In the genomic region with DNA sequence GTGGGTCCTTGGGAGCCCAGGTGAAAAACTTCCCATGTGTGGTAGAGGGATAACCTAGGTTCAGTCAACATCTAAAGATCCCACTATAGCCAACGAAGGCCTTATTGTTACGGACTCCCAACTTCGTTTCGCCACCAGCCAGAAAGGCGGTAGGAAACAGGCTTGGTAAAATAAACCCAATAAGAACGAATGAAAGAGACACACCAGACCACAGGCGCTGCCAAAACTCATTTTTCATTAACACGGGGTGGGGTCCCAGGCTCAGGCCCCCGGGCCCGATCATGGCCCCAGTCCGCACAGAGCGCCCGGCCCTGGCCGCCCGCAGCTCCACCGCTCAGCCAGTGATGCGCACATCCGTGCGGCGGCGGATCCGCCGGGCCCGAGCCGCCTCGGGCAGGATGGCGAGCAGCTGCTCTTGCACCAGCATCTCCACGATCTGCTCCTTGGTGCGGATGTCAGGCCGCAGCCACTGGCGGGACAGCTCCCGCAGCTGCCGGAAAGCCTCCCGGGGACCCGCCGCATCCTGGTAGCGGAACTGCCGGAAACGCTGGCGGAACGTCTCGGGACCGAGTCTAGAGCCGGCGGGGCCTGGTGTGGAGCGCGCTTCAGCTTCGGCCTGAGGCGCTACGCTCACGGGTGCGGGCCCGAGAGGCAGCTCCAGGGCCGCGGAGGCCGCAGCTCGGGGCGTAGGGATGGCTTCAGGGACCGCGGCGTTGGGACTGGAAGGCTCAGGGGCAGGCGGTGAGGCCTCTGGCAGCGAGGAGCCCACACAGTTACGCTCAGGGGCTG, we compare ENCODE assay signal across 8 cellular contexts. TPM values are rescaled to one million over a fixed set of nuclear protein-coding genes. Genes with fewer than 3 reads are reported as not detected.
DNase-seq lines count a peak whose midpoint lies in the region; TF ChIP-seq lines count a peak whose summit lies in the region.

No MANE protein-coding gene starts in this region.

- DNase-seq in GM10266 (ENCODE audit: extremely low spot score) (peak; percentile 43), HFF-Myc (ENCODE audit: extremely low read depth, low read depth) (no peak), NCI-H146 (lab: John Stamatoyannopoulos, UW) (peak; percentile 76), mesendoderm (peak; percentile 61), cerebellar nuclear complex (lab: John Stamatoyannopoulos, UW) (no peak)
- peak; percentile 21 to 44 for DNase-seq in activated CD8-positive, alpha-beta memory T cell treated with anti-CD3 and anti-CD28 coated beads for 1 hour (ENCODE audit: extremely low read depth in 1 of 2, low read depth in 1 of 2)
- peak; percentile 33 to 43 for DNase-seq in stimulated activated CD8-positive, alpha-beta memory T cell treated with anti-CD3 and anti-CD28 coated beads, Interleukin-2, amount 100 ng/mL, for 1 hour (ENCODE audit: low read depth in 2 of 2)

- H3K4ac ChIP-seq in mesendoderm (ENCODE audit: low read depth, low read length): peak overlapping the region; percentile 62

- peak overlapping the region; percentile 84 for H2BK5ac ChIP-seq in mesendoderm (ENCODE audit: low read length)

- peak overlapping the region; percentile 1 for H4K8ac ChIP-seq in mesendoderm (ENCODE audit: low read depth, low read length)

- no peak for TF ChIP-seq CTCF in GM10266 (IDR thresholded peaks at IDR 0.05; ENCODE audit: control insufficient read depth, insufficient read depth, low read depth, missing control alignments)
- no peak for TF ChIP-seq CTCF in HFF-Myc (IDR thresholded peaks at IDR 0.05; ENCODE audit: low read depth, low read length, missing control alignments)

- H3K18ac ChIP-seq in mesendoderm (ENCODE audit: low read length): peak overlapping the region; percentile 61

- H2BK15ac ChIP-seq in mesendoderm (replicated peaks; ENCODE audit: low read depth): no peak overlapping the region

- H4K5ac ChIP-seq in mesendoderm (ENCODE audit: low read length): no peak overlapping the region

- H3K27ac ChIP-seq in ectodermal cell (ENCODE audit: insufficient read depth, low read depth, low read length, poor library complexity, severe bottlenecking) (peak overlapping the region; percentile 97), mesendoderm (ENCODE audit: low read depth, low read length) (peak overlapping the region; percentile 99)

- no peak overlapping the region for H2AK5ac ChIP-seq in mesendoderm (ENCODE audit: low read length)

- peaks cover 6% of the 10 kb centered on the region for H3K79me1 ChIP-seq in mesendoderm (ENCODE audit: low read length)

- peak overlapping the region; percentile 96 for H3K4me2 ChIP-seq in mesendoderm (ENCODE audit: low read length)

- H3K23ac ChIP-seq in mesendoderm (ENCODE audit: low read length): peak overlapping the region; percentile 99

- peaks cover 11% of the 10 kb centered on the region for H3K79me2 ChIP-seq in mesendoderm (ENCODE audit: control insufficient read depth, insufficient read depth, low read length)

- no peak overlapping the region for H2BK120ac ChIP-seq in mesendoderm (ENCODE audit: low read depth, low read length)

- H3K36me3 ChIP-seq in ectodermal cell (ENCODE audit: control insufficient read depth, insufficient read depth, low read length) (no peaks in the 10 kb centered on the region), mesendoderm (ENCODE audit: control insufficient read depth, insufficient read depth, low read length) (no peaks in the 10 kb centered on the region)

- H3K9ac ChIP-seq in mesendoderm (ENCODE audit: low read length): peak overlapping the region; percentile 99

- WGBS in ectodermal cell, 2 experiments: 1% methylated on average over 64 of the region's 64 CpGs
- WGBS in mesendoderm (ENCODE audit: extremely low coverage, insufficient coverage, low lambda C conversion rate): no CpG with 5 or more reads among the region's 64 CpGs

- H3K4me1 ChIP-seq in ectodermal cell (ENCODE audit: control insufficient read depth, insufficient read depth, low read length) (no peaks in the 10 kb centered on the region), mesendoderm (ENCODE audit: control insufficient read depth, low read depth, low read length) (no peaks in the 10 kb centered on the region)

- H3K4me3 ChIP-seq in HFF-Myc (replicated peaks; ENCODE audit: low read depth, low read length) (peak overlapping the region; percentile 99), ectodermal cell (ENCODE audit: insufficient read depth, low read depth, low read length) (peak overlapping the region; percentile 80), mesendoderm (ENCODE audit: low read length) (peak overlapping the region; percentile 97)

- H3K27me3 ChIP-seq in ectodermal cell (ENCODE audit: control insufficient read depth, insufficient read depth, low read length, poor library complexity, severe bottlenecking) (no peaks in the 10 kb centered on the region), mesendoderm (ENCODE audit: insufficient read depth, low read length, poor library complexity) (no peaks in the 10 kb centered on the region)

- H3K56ac ChIP-seq in mesendoderm (ENCODE audit: low read length): peak overlapping the region; percentile 100

- no peaks in the 10 kb centered on the region for H3K9me3 ChIP-seq in ectodermal cell (ENCODE audit: control insufficient read depth, low read length)

RNA-seq across cellular contexts. Expression of a gene that starts 0.7 kb away (rescaled TPM):
- 56.1 TPM for polyA plus RNA-seq in ectodermal cell (2013, experiment 1 of 4)
- 57.8 TPM for polyA plus RNA-seq in ectodermal cell (2013, experiment 2 of 4)
- 58.9 TPM for polyA plus RNA-seq in ectodermal cell (2013, experiment 3 of 4)
- polyA plus RNA-seq in ectodermal cell (2013, experiment 4 of 4): 59.5 TPM
- 71.4 TPM for polyA plus RNA-seq in mesendoderm (2013, experiment 1 of 2)
- polyA plus RNA-seq in mesendoderm (2013, experiment 2 of 2): 71.1 TPM

RNA-seq across cellular contexts. Expression of a gene that starts 14.8 kb away (rescaled TPM):
- 6.4 TPM for polyA plus RNA-seq in ectodermal cell (2013, experiment 1 of 4)
- polyA plus RNA-seq in ectodermal cell (2013, experiment 2 of 4): 5.6 TPM
- polyA plus RNA-seq in ectodermal cell (2013, experiment 3 of 4): 6.5 TPM
- 6.4 TPM for polyA plus RNA-seq in ectodermal cell (2013, experiment 4 of 4)
- polyA plus RNA-seq in mesendoderm (2013, experiment 1 of 2): 2.7 TPM
- polyA plus RNA-seq in mesendoderm (2013, experiment 2 of 2): 3.3 TPM

Comparison
In these comparisons a context has a peak if more than half of its experiments do, and no peak if none do; other contexts are left out.
1. DNase-seq: peak in GM10266 (single experiment), NCI-H146 (single experiment), activated CD8-positive, alpha-beta memory T cell treated with anti-CD3 and anti-CD28 coated beads for 1 hour (2 of 2), mesendoderm (single experiment) and stimulated activated CD8-positive, alpha-beta memory T cell treated with anti-CD3 and anti-CD28 coated beads, Interleukin-2, amount 100 ng/mL, for 1 hour (2 of 2); none in HFF-Myc (single experiment) and cerebellar nuclear complex (0 of 2).
2. Peak in every context shown above with its lines, with median percentiles within 50 percentile points of each other: H3K4me3 ChIP-seq.